Comparison of ENCODE assay signal across 9 cellular contexts in genomic region chr16:3113765-3114479, GRCh38. TPM values are rescaled to one million over a fixed set of nuclear protein-coding genes. Genes with fewer than 3 reads are reported as not detected.
DNase-seq lines count a peak whose midpoint lies in the region; ATAC-seq and TF ChIP-seq lines count a peak whose summit lies in the region.
"Had no signal": no experiment of that assay in that cellular context is flagged by ENCODE, and none has a peak within 500 bp of the region (broad histone marks: within the 10 kb centered on the region; RNA-seq: fewer than 3 reads in every experiment).

No MANE protein-coding gene starts in this region.

- H3K4me1 ChIP-seq in NT2/D1 (ENCODE audit: insufficient read depth, insufficient read length) (peaks cover 13% of the 10 kb centered on the region), endodermal cell (ENCODE audit: control insufficient read depth, insufficient read depth, low read length) (peaks cover 8% of the 10 kb centered on the region), neuron (ENCODE audit: insufficient read depth, low read length) (peaks cover 27% of the 10 kb centered on the region)

- ATAC-seq in GM18519 (IDR thresholded peaks at IDR 0.05; ENCODE audit: low FRiP score, unreplicated experiment), result no peak
- no peak for ATAC-seq in GM21717 (IDR thresholded peaks at IDR 0.05; ENCODE audit: unreplicated experiment)

- peak; percentile 15 for DNase-seq in COLO668 (lab: John Stamatoyannopoulos, UW; ENCODE audit: unreplicated experiment)
- DNase-seq in NT2/D1 (ENCODE audit: low read depth, low spot score), result no peak
- no peak for DNase-seq in endodermal cell
- no peak for DNase-seq in activated T-cell treated with anti-CD3 and anti-CD28 coated beads, Interleukin-2, amount 50 U/mL, for 24 hours
- no peak for DNase-seq in erythroblast (lab: John Stamatoyannopoulos, UW)
- DNase-seq: activated CD8-positive, alpha-beta memory T cell treated with anti-CD3 and anti-CD28 coated beads, Interleukin-2, amount 50 U/mL, for 4 hours had no signal

- peaks cover 49% of the 10 kb centered on the region for H3K36me3 ChIP-seq in NT2/D1 (ENCODE audit: insufficient read depth, insufficient read length, low read length)
- H3K36me3 ChIP-seq in endodermal cell (ENCODE audit: control insufficient read depth, insufficient read depth, low read length), result peaks cover 20% of the 10 kb centered on the region
- H3K36me3 ChIP-seq in neuron (ENCODE audit: insufficient read depth, low read length), result peaks cover 13% of the 10 kb centered on the region

- H3K9ac ChIP-seq in NT2/D1 (ENCODE audit: insufficient read length, low read depth), result no peak overlapping the region
- H3K9ac ChIP-seq in endodermal cell (ENCODE audit: extremely low read depth, low read length, poor library complexity, severe bottlenecking), result no peak overlapping the region

- no peak overlapping the region for H3K27ac ChIP-seq in endodermal cell (ENCODE audit: low read depth, low read length)

- no peaks in the 10 kb centered on the region for H3K9me3 Mint-ChIP-seq in endodermal cell
- no peaks in the 10 kb centered on the region for H3K9me3 Mint-ChIP-seq in activated T-cell treated with anti-CD3 and anti-CD28 coated beads, Interleukin-2, amount 50 U/mL, for 24 hours

- peaks cover 4% of the 10 kb centered on the region for H3K27me3 Mint-ChIP-seq in endodermal cell (ENCODE audit: insufficient read depth)
- H3K27me3 Mint-ChIP-seq in activated T-cell treated with anti-CD3 and anti-CD28 coated beads, Interleukin-2, amount 50 U/mL, for 24 hours, result peaks cover 6% of the 10 kb centered on the region

- TF ChIP-seq CTCF in endodermal cell (conservative IDR thresholded peaks at IDR 0.05), result no peak

- H3K27ac Mint-ChIP-seq in endodermal cell, result peak overlapping the region; percentile 61
- no peak overlapping the region for H3K27ac Mint-ChIP-seq in activated T-cell treated with anti-CD3 and anti-CD28 coated beads, Interleukin-2, amount 50 U/mL, for 24 hours

- no peaks in the 10 kb centered on the region for H3K27me3 ChIP-seq in NT2/D1 (ENCODE audit: insufficient read depth, insufficient read length)
- no peaks in the 10 kb centered on the region for H3K27me3 ChIP-seq in endodermal cell (ENCODE audit: control insufficient read depth, insufficient read depth, low read length, poor library complexity, severe bottlenecking)
- H3K27me3 ChIP-seq in neuron (ENCODE audit: insufficient read depth, low read length), result no peaks in the 10 kb centered on the region

- TF ChIP-seq POLR2A in erythroblast (IDR thresholded peaks at IDR 0.05; ENCODE audit: low read length), result no peak

- H3K9me3 ChIP-seq in NT2/D1 (ENCODE audit: insufficient read depth, low read length) (no peaks in the 10 kb centered on the region), endodermal cell (ENCODE audit: control insufficient read depth, low read length) (no peaks in the 10 kb centered on the region), neuron (ENCODE audit: low read length) (no peaks in the 10 kb centered on the region)

- H2AFZ ChIP-seq in neuron (ENCODE audit: low read depth, low read length), result no peak overlapping the region

- H3K4me3 Mint-ChIP-seq in endodermal cell, result peak overlapping the region; percentile 82
- H3K4me3 Mint-ChIP-seq in activated T-cell treated with anti-CD3 and anti-CD28 coated beads, Interleukin-2, amount 50 U/mL, for 24 hours, result no peak overlapping the region

- H3K36me3 Mint-ChIP-seq in endodermal cell (ENCODE audit: low read depth), result peaks cover 26% of the 10 kb centered on the region
- no peaks in the 10 kb centered on the region for H3K36me3 Mint-ChIP-seq in activated T-cell treated with anti-CD3 and anti-CD28 coated beads, Interleukin-2, amount 50 U/mL, for 24 hours (ENCODE audit: low read depth)

- peaks cover 18% of the 10 kb centered on the region for H3K4me1 Mint-ChIP-seq in endodermal cell
- no peaks in the 10 kb centered on the region for H3K4me1 Mint-ChIP-seq in activated T-cell treated with anti-CD3 and anti-CD28 coated beads, Interleukin-2, amount 50 U/mL, for 24 hours (ENCODE audit: low read depth)

- WGBS in endodermal cell (ENCODE audit: insufficient coverage in 1 of 2, insufficient read length in 1 of 2), 2 experiments, result 84 to 89% methylated on average over 9 to 17 of the region's 17 CpGs

- H3K4me3 ChIP-seq in NT2/D1 (ENCODE audit: insufficient read length, low read depth) (peak overlapping the region; percentile 81), endodermal cell (ENCODE audit: low read length) (peak overlapping the region; percentile 95), neuron (ENCODE audit: low read length) (peak overlapping the region; percentile 88)

RNA-seq across cellular contexts. Expression of gene ZNF205, which starts 1.5 kb away (rescaled TPM):
- 10 to 100 TPM; 15.4 to 18.3 TPM for total RNA-seq in endodermal cell
- polyA plus RNA-seq in endodermal cell (2013, experiment 1 of 2), result 19.4 TPM
- 17.3 TPM for polyA plus RNA-seq in endodermal cell (2013, experiment 2 of 2)

RNA-seq across cellular contexts. Expression of gene ZSCAN10, which starts 14.8 kb away (rescaled TPM):
- total RNA-seq in endodermal cell, result 10 to 100 TPM; 36.6 to 70.0 TPM
- 17.0 TPM for polyA plus RNA-seq in endodermal cell (2013, experiment 1 of 2)
- 7.7 TPM for polyA plus RNA-seq in endodermal cell (2013, experiment 2 of 2)

RNA-seq across cellular contexts. Expression of gene ZNF213, which starts 20.9 kb away (rescaled TPM):
- total RNA-seq in endodermal cell, result 1 to 10 TPM; 5.1 to 6.3 TPM
- polyA plus RNA-seq in endodermal cell (2013, experiment 1 of 2), result 11.4 TPM
- 10.5 TPM for polyA plus RNA-seq in endodermal cell (2013, experiment 2 of 2)

RNA-seq across cellular contexts. Expression of gene IL32, which starts 48.5 kb away (rescaled TPM):
- 1 to 10 TPM; 2.0 to 4.0 TPM for total RNA-seq in endodermal cell
- 1.6 TPM for polyA plus RNA-seq in endodermal cell (2013, experiment 1 of 2)
- 1.7 TPM for polyA plus RNA-seq in endodermal cell (2013, experiment 2 of 2)
